In the genomic region with DNA sequence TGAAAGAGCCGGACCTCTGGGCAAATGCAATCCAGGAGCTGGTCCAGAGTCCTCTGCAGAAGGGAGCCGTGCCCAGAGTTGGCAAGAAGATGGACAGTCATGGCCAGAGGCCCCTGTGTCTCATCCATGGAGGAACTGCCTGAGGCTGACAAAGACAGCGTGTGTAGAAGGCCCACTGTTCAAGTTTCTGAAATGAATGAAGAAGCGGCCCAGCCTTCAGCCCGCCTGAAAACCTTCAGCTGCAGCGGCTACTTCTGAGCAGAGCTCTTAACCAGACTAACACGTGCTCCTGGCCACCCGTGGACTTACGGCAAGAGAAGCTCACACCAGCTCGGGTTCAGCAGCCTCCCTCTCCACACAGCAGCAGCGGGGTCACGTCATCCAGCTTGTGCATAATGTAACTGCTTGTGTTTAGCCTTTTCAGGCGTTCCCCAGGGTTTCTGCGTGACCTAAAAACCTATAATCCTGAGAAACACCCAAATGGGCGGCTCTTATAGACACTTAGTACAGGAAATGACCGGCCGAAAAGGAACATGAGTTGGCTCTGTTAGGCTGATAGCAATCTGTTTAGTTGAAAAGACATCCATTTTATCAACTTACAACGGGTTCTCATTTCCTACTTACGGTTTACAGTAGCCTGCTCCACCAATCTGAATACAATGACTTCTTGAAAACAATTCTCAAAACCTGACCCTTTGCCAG, we compare ENCODE assay signal across 8 cellular contexts. TPM values are rescaled to one million over a fixed set of nuclear protein-coding genes. Genes with fewer than 3 reads are reported as not detected.
DNase-seq lines count a peak whose midpoint lies in the region; ATAC-seq and TF ChIP-seq lines count a peak whose summit lies in the region.

A gene with protein sequence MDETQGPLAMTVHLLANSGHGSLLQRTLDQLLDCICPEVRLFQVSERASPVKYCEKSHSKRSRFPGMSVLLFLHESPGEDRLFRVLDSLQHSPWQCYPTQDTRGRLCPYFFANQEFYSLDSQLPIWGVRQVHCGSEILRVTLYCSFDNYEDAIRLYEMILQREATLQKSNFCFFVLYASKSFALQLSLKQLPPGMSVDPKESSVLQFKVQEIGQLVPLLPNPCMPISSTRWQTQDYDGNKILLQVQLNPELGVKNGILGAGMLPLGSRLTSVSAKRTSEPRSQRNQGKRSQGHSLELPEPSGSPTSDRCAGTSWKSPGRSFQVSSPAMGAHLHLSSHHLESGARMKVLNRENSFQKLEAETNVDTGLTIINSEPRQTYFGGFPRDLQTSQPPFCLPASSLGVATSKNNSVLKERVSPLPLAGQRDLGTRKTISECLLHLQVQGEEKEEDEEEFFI (minus strand): TSS at position 467 of the 702 bp plus-strand sequence. CDS start 339 bp downstream, at position 128.

- peak within 1 kb of the TSS; percentile 31 for H3K4me3 Mint-ChIP-seq in central memory CD8-positive, alpha-beta T cell

- no peaks in the 10 kb centered on the region for H3K36me3 ChIP-seq in SK-N-SH (replicated peaks in 1 of 2; ENCODE audit: control insufficient read depth in 1 of 2, insufficient read depth in 2 of 2, low read length in 1 of 2)

- WGBS in SK-N-SH (ENCODE audit: low lambda C conversion rate): 59% methylated on average over 17 of the region's 19 CpGs

- H3K27ac Mint-ChIP-seq in central memory CD8-positive, alpha-beta T cell (ENCODE audit: low read depth): no peak within 1 kb of the TSS

- no peaks in the 10 kb centered on the region for H3K9me2 ChIP-seq in SK-N-SH

- DNase-seq in GOT3 (lab: John Stamatoyannopoulos, UW): peak; percentile 27
- no peak for DNase-seq in SK-N-SH
- no peak for DNase-seq in central memory CD8-positive, alpha-beta T cell (ENCODE audit: low spot score in 2 of 2)
- DNase-seq in lung microvascular endothelial cell (ENCODE audit: low read depth in 2 of 2): peak; percentile 84 to 99
- peak; percentile 4 for DNase-seq in stimulated activated CD8-positive, alpha-beta memory T cell treated with anti-CD3 and anti-CD28 coated beads, Interleukin-12 subunit alpha, Interleukin-12 subunit beta, amount 100 ng/mL, for 1 hour (ENCODE audit: low read depth)
- no peak for DNase-seq in activated gamma-delta T cell (lab: John Stamatoyannopoulos, UW)
- no peak for DNase-seq in effector CD8-positive, alpha-beta T cell (lab: John Stamatoyannopoulos, UW)

- H2AFZ ChIP-seq in SK-N-SH (ENCODE audit: low read depth): peak within 1 kb of the TSS; percentile 73

- no peaks in the 10 kb centered on the region for H3K27me3 ChIP-seq in SK-N-SH (ENCODE audit: insufficient read depth)

- no peak for TF ChIP-seq CTCF in SK-N-SH (IDR thresholded peaks at IDR 0.05)

- H3F3A ChIP-seq in SK-N-SH (replicated peaks; ENCODE audit: insufficient read depth): no peaks in the 10 kb centered on the region

- no peak within 1 kb of the TSS for H3K9ac ChIP-seq in SK-N-SH

- peaks cover 3% of the 10 kb centered on the region for H3K36me3 Mint-ChIP-seq in central memory CD8-positive, alpha-beta T cell (ENCODE audit: insufficient read depth)

- H3K27me3 Mint-ChIP-seq in central memory CD8-positive, alpha-beta T cell: peaks cover 22% of the 10 kb centered on the region

- H4K20me1 ChIP-seq in SK-N-SH (ENCODE audit: insufficient read depth): no peaks in the 10 kb centered on the region

- CTCF ChIA-PET in SK-N-SH (lab: Yijun Ruan, JAX): interaction anchor here (0.8 to 2.4 kb wide), 5 partner anchors 10 to 244 kb away, joined by 3 to 11 read pairs (median 3); no protein-coding TSS in a partner anchor

- H3K79me2 ChIP-seq in SK-N-SH (ENCODE audit: insufficient read depth): no peaks in the 10 kb centered on the region

- ATAC-seq in central memory CD8-positive, alpha-beta T cell (replicated peaks; ENCODE audit: extremely low read depth, poor library complexity, severe bottlenecking): peak; percentile 64
- ATAC-seq in GM19452 (IDR thresholded peaks at IDR 0.05; ENCODE audit: unreplicated experiment): no peak

- no peak for TF ChIP-seq RAD21 in SK-N-SH (IDR thresholded peaks at IDR 0.05; ENCODE audit: low read length)

- POLR2A ChIA-PET in SK-N-SH (lab: Yijun Ruan, JAX): no interaction called here

- H3K4me1 ChIP-seq in SK-N-SH (ENCODE audit: control insufficient read depth in 1 of 2, insufficient read depth in 2 of 2, low read depth in 1 of 2, low read length in 1 of 2): peaks cover 0 to 5% of the 10 kb centered on the region in 2 experiments; a peak in 1 of 4 replicates

- H3K4me2 ChIP-seq in SK-N-SH: no peak within 1 kb of the TSS

- H3K4me3 ChIP-seq in SK-N-SH (ENCODE audit: low read depth in 2 of 2, low read length in 1 of 2): no peak within 1 kb of the TSS

- H3K4me1 Mint-ChIP-seq in central memory CD8-positive, alpha-beta T cell: no peaks in the 10 kb centered on the region

- TF ChIP-seq EP300 in SK-N-SH (IDR thresholded peaks at IDR 0.05; ENCODE audit: borderline replicate concordance in 1 of 2, low read depth in 1 of 2, low read length in 1 of 2): no peak

- no peaks in the 10 kb centered on the region for H3K9me3 ChIP-seq in SK-N-SH

- H3K9me3 Mint-ChIP-seq in central memory CD8-positive, alpha-beta T cell: no peaks in the 10 kb centered on the region

- no peak within 1 kb of the TSS; a peak in 2 of 4 replicates for H3K27ac ChIP-seq in SK-N-SH (ENCODE audit: low read depth in 2 of 2, low read length in 1 of 2)

TF ChIP-seq in SK-N-SH, 30 proteins besides CTCF, POLR2A, EP300 and RAD21:
- TF ChIP-seq JUND (IDR thresholded peaks at IDR 0.05) (no peak), ELF1 (IDR thresholded peaks at IDR 0.05) (no peak), CHD2 (IDR thresholded peaks at IDR 0.05; ENCODE audit: low read length, partially characterized antibody) (no peak), ZBTB33 (IDR thresholded peaks at IDR 0.05; ENCODE audit: borderline replicate concordance, low read depth) (no peak), FOXJ3 (CRISPR knock-in tag; IDR thresholded peaks at IDR 0.05) (no peak), REST (IDR thresholded peaks at IDR 0.05; ENCODE audit: low read depth, low read length) (no peak), TCF12 (IDR thresholded peaks at IDR 0.05) (no peak), GATA2 (CRISPR knock-in tag; IDR thresholded peaks at IDR 0.05) (no peak)
- TF ChIP-seq, protein P1, sequence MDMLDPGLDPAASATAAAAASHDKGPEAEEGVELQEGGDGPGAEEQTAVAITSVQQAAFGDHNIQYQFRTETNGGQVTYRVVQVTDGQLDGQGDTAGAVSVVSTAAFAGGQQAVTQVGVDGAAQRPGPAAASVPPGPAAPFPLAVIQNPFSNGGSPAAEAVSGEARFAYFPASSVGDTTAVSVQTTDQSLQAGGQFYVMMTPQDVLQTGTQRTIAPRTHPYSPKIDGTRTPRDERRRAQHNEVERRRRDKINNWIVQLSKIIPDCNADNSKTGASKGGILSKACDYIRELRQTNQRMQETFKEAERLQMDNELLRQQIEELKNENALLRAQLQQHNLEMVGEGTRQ (IDR thresholded peaks at IDR 0.05; ENCODE audit: borderline replicate concordance, low read depth, low read length): no peak
- TF ChIP-seq, protein P2, sequence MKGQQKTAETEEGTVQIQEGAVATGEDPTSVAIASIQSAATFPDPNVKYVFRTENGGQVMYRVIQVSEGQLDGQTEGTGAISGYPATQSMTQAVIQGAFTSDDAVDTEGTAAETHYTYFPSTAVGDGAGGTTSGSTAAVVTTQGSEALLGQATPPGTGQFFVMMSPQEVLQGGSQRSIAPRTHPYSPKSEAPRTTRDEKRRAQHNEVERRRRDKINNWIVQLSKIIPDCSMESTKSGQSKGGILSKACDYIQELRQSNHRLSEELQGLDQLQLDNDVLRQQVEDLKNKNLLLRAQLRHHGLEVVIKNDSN (IDR thresholded peaks at IDR 0.05; ENCODE audit: borderline replicate concordance, low read depth): no peak
TF ChIP-seq in SK-N-SH: peak in this region for 0.

RNA-seq across cellular contexts. Expression of the gene that starts here (rescaled TPM):
- 0.03 TPM in 1 of 2 replicates, not detected in the other for polyA plus RNA-seq in SK-N-SH (2012; rRNA removed)
- 0.03 TPM in 1 of 2 replicates, not detected in the other for polyA plus RNA-seq in SK-N-SH (2012; cell fraction: cytosol; rRNA removed)
- 0.04 TPM in 1 of 2 replicates, not detected in the other for polyA plus RNA-seq in SK-N-SH (2012; cell fraction: nucleus; rRNA removed)
- 13.3 and 64.9 TPM in 2 replicates for total RNA-seq in lung microvascular endothelial cell

Comparison
In these comparisons a context has a peak if more than half of its experiments do, and no peak if none do; other contexts are left out.
1. DNase-seq: peak in GOT3 (single experiment), lung microvascular endothelial cell (2 of 2) and stimulated activated CD8-positive, alpha-beta memory T cell treated with anti-CD3 and anti-CD28 coated beads, Interleukin-12 subunit alpha, Interleukin-12 subunit beta, amount 100 ng/mL, for 1 hour (single experiment); none in SK-N-SH (single experiment), central memory CD8-positive, alpha-beta T cell (0 of 2), activated gamma-delta T cell (single experiment) and effector CD8-positive, alpha-beta T cell (single experiment).